Comparison of ENCODE assay signal across 23 cellular contexts in the genomic region with DNA sequence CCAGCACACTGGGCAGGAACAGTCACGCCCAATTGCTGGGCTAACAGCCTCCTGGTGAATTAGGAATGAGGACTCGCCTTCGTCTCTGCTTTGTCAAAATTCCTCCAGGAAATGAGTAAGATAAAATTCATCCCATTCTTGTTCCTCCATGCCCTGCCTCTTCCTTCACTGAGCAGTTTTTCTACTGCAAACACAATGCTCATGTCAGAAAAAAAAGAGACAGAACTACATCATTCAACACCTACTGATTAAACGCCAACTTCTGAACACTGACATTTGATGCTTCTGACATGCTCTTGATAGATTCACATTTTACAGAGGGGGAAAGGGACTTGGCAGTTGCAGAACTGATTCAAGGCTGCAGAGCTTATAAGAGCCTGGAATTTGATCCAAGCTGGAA. TPM values are rescaled to one million over a fixed set of nuclear protein-coding genes. Genes with fewer than 3 reads are reported as not detected.
A peak's percentile ranks its signal among the peaks of the same experiment; 100 is the strongest.
DNase-seq lines count a peak whose midpoint lies in the region; ATAC-seq and TF ChIP-seq lines count a peak whose summit lies in the region.
"Had no signal": no experiment of that assay in that cellular context is flagged by ENCODE, and none has a peak within 500 bp of the region (broad histone marks: within the 10 kb centered on the region; RNA-seq: fewer than 3 reads in every experiment).

No MANE protein-coding gene starts in this region.

- H3K4me1 ChIP-seq in SK-N-SH (ENCODE audit: control insufficient read depth in 1 of 2, insufficient read depth in 2 of 2, low read depth in 1 of 2, low read length in 1 of 2): no peaks in the 10 kb centered on the region; a peak in 1 of 4 replicates
- H3K4me1 ChIP-seq: ascending aorta, HAP-1, upper lobe of left lung had no signal

- BruUV-seq in Calu3 (replicated peaks; lab: Mats Ljungman, UMichigan): no TSS peak

- intact Hi-C loops in Calu3 (cut with micrococcal nuclease; ENCODE audit: unreplicated experiment): no loop called here

- POLR2A ChIA-PET in SK-N-SH (lab: Yijun Ruan, JAX): no interaction called here

- H2AFZ ChIP-seq in SK-N-SH (ENCODE audit: low read depth): no peak overlapping the region

- H3K27ac ChIP-seq in SK-N-SH (ENCODE audit: low read depth in 2 of 2, low read length in 1 of 2): no peak overlapping the region
- H3K27ac ChIP-seq: ascending aorta, dorsolateral prefrontal cortex, neutrophil, upper lobe of left lung had no signal

- H3K36me3 Mint-ChIP-seq in Calu3 (ENCODE audit: insufficient read depth, unreplicated experiment): no peaks in the 10 kb centered on the region

- H3K4me1 Mint-ChIP-seq in Calu3 (ENCODE audit: low read depth, unreplicated experiment): no peaks in the 10 kb centered on the region
- H3K4me1 Mint-ChIP-seq: B cell had no signal

- WGBS in SK-N-SH (ENCODE audit: low lambda C conversion rate): 37% methylated on average over 4 of the region's 4 CpGs

- H4K20me1 ChIP-seq in SK-N-SH (ENCODE audit: insufficient read depth): no peaks in the 10 kb centered on the region

- H3K9me2 ChIP-seq in SK-N-SH: no peaks in the 10 kb centered on the region

- no peak overlapping the region for H3K4me2 ChIP-seq in SK-N-SH

- H3K27ac Mint-ChIP-seq in Calu3 (ENCODE audit: unreplicated experiment): no peak overlapping the region
- H3K27ac Mint-ChIP-seq: B cell, T-helper 17 cell had no signal

- H3K79me2 ChIP-seq in SK-N-SH (ENCODE audit: insufficient read depth): no peaks in the 10 kb centered on the region

- H3K36me3 ChIP-seq in SK-N-SH (replicated peaks in 1 of 2; ENCODE audit: control insufficient read depth in 1 of 2, insufficient read depth in 2 of 2, low read length in 1 of 2): no peaks in the 10 kb centered on the region
- H3K36me3 ChIP-seq: ascending aorta, HAP-1, neutrophil, upper lobe of left lung had no signal

- H3K9me3 Mint-ChIP-seq in Calu3 (ENCODE audit: low read depth, unreplicated experiment): no peaks in the 10 kb centered on the region

- H3K9me3 ChIP-seq in SK-N-SH: no peaks in the 10 kb centered on the region
- H3K9me3 ChIP-seq: ascending aorta, HAP-1, neutrophil, upper lobe of left lung had no signal

- no peak overlapping the region for H3K4me3 Mint-ChIP-seq in Calu3 (ENCODE audit: low read depth, unreplicated experiment)
- H3K4me3 Mint-ChIP-seq: B cell, T-helper 17 cell had no signal

- CTCF ChIA-PET in SK-N-SH (lab: Yijun Ruan, JAX): interaction anchor here (1.3 kb wide), 1 partner anchor 11 kb away, joined by 6 read pairs; no protein-coding TSS in a partner anchor
- CTCF ChIA-PET in Calu3 (lab: Charles Lee): no interaction called here

- H3K9ac ChIP-seq in SK-N-SH: no peak overlapping the region

- H3K27me3 Mint-ChIP-seq in Calu3 (ENCODE audit: unreplicated experiment): peaks cover 84% of the 10 kb centered on the region
- H3K27me3 Mint-ChIP-seq: B cell had no signal

- H3K27me3 ChIP-seq in SK-N-SH (ENCODE audit: insufficient read depth): no peaks in the 10 kb centered on the region
- H3K27me3 ChIP-seq: ascending aorta, neutrophil, upper lobe of left lung had no signal

- TF ChIP-seq CTCF in SK-N-SH (IDR thresholded peaks at IDR 0.05) (no peak), Calu3 (IDR thresholded peaks at IDR 0.05; ENCODE audit: unreplicated experiment) (no peak)

- no peak overlapping the region for H3K4me3 ChIP-seq in SK-N-SH (ENCODE audit: low read depth in 2 of 2, low read length in 1 of 2)
- H3K4me3 ChIP-seq: ascending aorta, dorsolateral prefrontal cortex, HAP-1, upper lobe of left lung had no signal

- DNase-seq in AG08395 (ENCODE audit: low spot score) (peak; percentile 10), HS-5 (ENCODE audit: low read depth) (peak; percentile 36), astrocyte of the hippocampus (ENCODE audit: low read depth, low spot score) (peak; percentile 22), left kidney (ENCODE audit: low read depth, low spot score) (peak; percentile 21), SK-N-SH (no peak), Calu3 (no peak)
- DNase-seq: activated gamma-delta T cell treated with Interleukin-2 at 50 U/mL for 16 hours; DMS79; dorsolateral prefrontal cortex; foreskin melanocyte; KBM-7; NCI-H146; NCI-H748 treated with DMSO at 0.1 percent for 48 hours; stimulated activated CD4-positive, alpha-beta T cell treated with anti-CD3 and anti-CD28 coated beads, Interleukin-4, amount 100 ng/mL, for 4 hours; T-helper 17 cell had no signal

- ATAC-seq in HG02763 (IDR thresholded peaks at IDR 0.05; ENCODE audit: unreplicated experiment) (no peak), HG02852 (IDR thresholded peaks at IDR 0.05; ENCODE audit: unreplicated experiment) (no peak)
- ATAC-seq: activated CD4-positive, CD25-positive, alpha-beta regulatory T cell treated with anti-CD3 and anti-CD28 coated beads, Interleukin-2, amount 50 U/mL, for 24 hours; T-helper 17 cell had no signal

- TF ChIP-seq RAD21 in SK-N-SH (IDR thresholded peaks at IDR 0.05; ENCODE audit: low read length): no peak

- TF ChIP-seq EP300 in SK-N-SH (IDR thresholded peaks at IDR 0.05; ENCODE audit: borderline replicate concordance in 1 of 2, low read depth in 1 of 2, low read length in 1 of 2): no peak

- H3F3A ChIP-seq in SK-N-SH (replicated peaks; ENCODE audit: insufficient read depth): no peaks in the 10 kb centered on the region

TF ChIP-seq in SK-N-SH, 30 proteins besides CTCF, POLR2A, EP300 and RAD21:
- no peak for TF ChIP-seq SIN3A (IDR thresholded peaks at IDR 0.05; ENCODE audit: borderline replicate concordance, low read depth, low read length)
- no peak for TF ChIP-seq NFIC (IDR thresholded peaks at IDR 0.05; ENCODE audit: borderline replicate concordance)
- TF ChIP-seq TCF12 (IDR thresholded peaks at IDR 0.05): no peak
- no peak for TF ChIP-seq POLR2AphosphoS5 (IDR thresholded peaks at IDR 0.05; ENCODE audit: low read depth, low read length)
- no peak for TF ChIP-seq JUND (IDR thresholded peaks at IDR 0.05)
- TF ChIP-seq FOXM1 (IDR thresholded peaks at IDR 0.05; ENCODE audit: low read depth): no peak
- no peak for TF ChIP-seq RCOR1 (IDR thresholded peaks at IDR 0.05; ENCODE audit: low read length)
- no peak for TF ChIP-seq CHD2 (IDR thresholded peaks at IDR 0.05; ENCODE audit: low read length, partially characterized antibody)
- no peak for TF ChIP-seq TEAD4 (IDR thresholded peaks at IDR 0.05; ENCODE audit: borderline replicate concordance, insufficient read depth)
- TF ChIP-seq, protein P1, sequence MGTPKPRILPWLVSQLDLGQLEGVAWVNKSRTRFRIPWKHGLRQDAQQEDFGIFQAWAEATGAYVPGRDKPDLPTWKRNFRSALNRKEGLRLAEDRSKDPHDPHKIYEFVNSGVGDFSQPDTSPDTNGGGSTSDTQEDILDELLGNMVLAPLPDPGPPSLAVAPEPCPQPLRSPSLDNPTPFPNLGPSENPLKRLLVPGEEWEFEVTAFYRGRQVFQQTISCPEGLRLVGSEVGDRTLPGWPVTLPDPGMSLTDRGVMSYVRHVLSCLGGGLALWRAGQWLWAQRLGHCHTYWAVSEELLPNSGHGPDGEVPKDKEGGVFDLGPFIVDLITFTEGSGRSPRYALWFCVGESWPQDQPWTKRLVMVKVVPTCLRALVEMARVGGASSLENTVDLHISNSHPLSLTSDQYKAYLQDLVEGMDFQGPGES (IDR thresholded peaks at IDR 0.05; ENCODE audit: low read depth, low read length): no peak
- TF ChIP-seq, protein P2, sequence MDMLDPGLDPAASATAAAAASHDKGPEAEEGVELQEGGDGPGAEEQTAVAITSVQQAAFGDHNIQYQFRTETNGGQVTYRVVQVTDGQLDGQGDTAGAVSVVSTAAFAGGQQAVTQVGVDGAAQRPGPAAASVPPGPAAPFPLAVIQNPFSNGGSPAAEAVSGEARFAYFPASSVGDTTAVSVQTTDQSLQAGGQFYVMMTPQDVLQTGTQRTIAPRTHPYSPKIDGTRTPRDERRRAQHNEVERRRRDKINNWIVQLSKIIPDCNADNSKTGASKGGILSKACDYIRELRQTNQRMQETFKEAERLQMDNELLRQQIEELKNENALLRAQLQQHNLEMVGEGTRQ (IDR thresholded peaks at IDR 0.05; ENCODE audit: borderline replicate concordance, low read depth, low read length): no peak
- no peak for TF ChIP-seq RFX5 (IDR thresholded peaks at IDR 0.05; ENCODE audit: low read length)
- no peak for TF ChIP-seq RXRA (IDR thresholded peaks at IDR 0.05; ENCODE audit: borderline replicate concordance, low read depth)

RNA-seq across cellular contexts. Expression of gene DTX1, which starts 37.5 kb away (rescaled TPM):
- 0.72 and 1.0 TPM in 2 replicates for polyA plus RNA-seq in SK-N-SH (2012; rRNA removed)
- polyA plus RNA-seq in SK-N-SH (2012; cell fraction: cytosol; rRNA removed): 0.40 and 0.96 TPM in 2 replicates
- 2.4 and 2.7 TPM in 2 replicates for polyA plus RNA-seq in SK-N-SH (2012; cell fraction: nucleus; rRNA removed)
- total RNA-seq in Calu3 (2022): 0.17 TPM in 1 of 2 replicates, not detected in the other

RNA-seq across cellular contexts. Expression of gene OAS2, which starts 40.7 kb away (rescaled TPM):
- polyA plus RNA-seq in SK-N-SH (2012; rRNA removed): 0.02 TPM in 1 of 2 replicates, not detected in the other
- polyA plus RNA-seq in SK-N-SH (2012; cell fraction: cytosol; rRNA removed): under 0.01 and 0.01 TPM in 2 replicates
- polyA plus RNA-seq in SK-N-SH (2012; cell fraction: nucleus; rRNA removed): 0.01 TPM in 1 of 2 replicates, not detected in the other
- total RNA-seq in Calu3 (2022): 58.1 and 211 TPM in 2 replicates

Comparison
In these comparisons a context has a peak if more than half of its experiments do, and no peak if none do; other contexts are left out.
1. DNase-seq: peak in AG08395 (single experiment), HS-5 (single experiment), astrocyte of the hippocampus (single experiment) and left kidney (single experiment); none in SK-N-SH (single experiment) and Calu3 (single experiment).